Comparison of ENCODE assay signal across 8 cellular contexts in the genomic region with DNA sequence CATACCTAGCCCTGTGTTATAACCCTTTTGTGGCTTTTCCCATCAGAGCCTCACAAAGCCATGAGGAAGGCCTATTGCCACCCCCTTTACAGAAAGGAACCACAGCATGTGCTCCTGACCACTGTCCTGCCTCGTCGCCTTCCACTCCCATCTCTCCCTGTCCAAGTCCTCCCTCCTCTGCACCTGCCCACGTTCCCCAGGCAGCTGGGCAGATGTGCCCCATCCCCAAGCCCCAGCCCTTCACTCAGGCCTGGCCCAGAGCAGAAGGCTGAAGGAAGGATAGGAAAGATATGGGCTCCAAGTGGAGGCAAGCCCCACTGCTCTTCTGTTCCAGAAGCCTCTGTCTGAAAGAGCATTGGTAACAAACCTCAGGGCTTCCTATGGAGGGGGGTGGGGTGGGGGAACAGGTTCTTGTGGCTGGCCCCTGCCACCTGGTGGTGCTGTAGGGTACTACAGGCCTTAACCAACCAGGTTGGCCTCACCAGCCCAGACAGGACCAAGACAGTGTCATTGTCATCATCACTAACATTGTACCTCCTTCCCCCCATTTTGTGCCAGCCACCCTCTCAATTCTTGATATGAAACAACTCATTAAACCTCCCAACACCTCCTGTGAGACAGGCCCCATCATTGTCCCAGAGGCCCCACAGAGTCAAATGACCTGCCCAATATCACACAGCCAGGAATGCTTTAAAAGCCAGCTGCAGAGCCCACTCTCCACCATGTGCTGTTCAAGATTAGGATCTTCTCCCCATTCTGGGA. TPM values are rescaled to one million over a fixed set of nuclear protein-coding genes. Genes with fewer than 3 reads are reported as not detected.
DNase-seq lines count a peak whose midpoint lies in the region; ATAC-seq and TF ChIP-seq lines count a peak whose summit lies in the region.

No MANE protein-coding gene starts in this region.

- DNase-seq in GF-D8 (lab: John Stamatoyannopoulos, UW): peak; percentile 1
- DNase-seq in Panc1 (ENCODE audit: low read depth, low spot score): peak; percentile 30
- DNase-seq in activated T-helper 1 cell treated with Interleukin-2 at 50 U/mL for 16 hours (ENCODE audit: low read depth): peak; percentile 73
- peak; percentile 73 for DNase-seq in fibroblast of gingiva (ENCODE audit: low read depth)
- DNase-seq in stimulated activated naive CD4-positive, alpha-beta T cell treated with Interleukin-2 at 50 U/mL for 16 hours (lab: John Stamatoyannopoulos, UW): peak; percentile 83

- CTCF ChIA-PET in Panc1 (lab: Charles Lee): interaction anchor here (0.7 to 1.3 kb wide), 2 partner anchors 140 to 143 kb away, joined by 3 read pairs; no protein-coding TSS in a partner anchor

- H2AFZ ChIP-seq in neural cell (ENCODE audit: low read depth, low read length): peak overlapping the region; percentile 71

- H3K27ac ChIP-seq in Panc1 (ENCODE audit: low read length) (peak overlapping the region; percentile 39; the same call in 1 of the 2 replicates), neural cell (ENCODE audit: low read length) (peak overlapping the region; percentile 50)

- no peak overlapping the region for H3K4me2 ChIP-seq in neural cell (ENCODE audit: low read length)

- POLR2A ChIA-PET in Panc1 (lab: Charles Lee): no interaction called here

- peak; percentile 88 for TF ChIP-seq CTCF in Panc1 (IDR thresholded peaks at IDR 0.05)
- peak; percentile 98 for TF ChIP-seq CTCF in neural cell (IDR thresholded peaks at IDR 0.05; ENCODE audit: poor library complexity, severe bottlenecking)

- no peaks in the 10 kb centered on the region for H3K9me2 ChIP-seq in neural cell (ENCODE audit: insufficient read depth, low read length)

- no peaks in the 10 kb centered on the region for H4K20me1 ChIP-seq in neural cell (ENCODE audit: insufficient read depth)

- ATAC-seq in HG03342 (IDR thresholded peaks at IDR 0.05; ENCODE audit: unreplicated experiment) (peak; percentile 68), Panc1 (peak; percentile 89), HG02759 (IDR thresholded peaks at IDR 0.05; ENCODE audit: unreplicated experiment) (no peak)

- no peaks in the 10 kb centered on the region for H3F3A ChIP-seq in neural cell (ENCODE audit: insufficient read depth, low read length, poor library complexity, severe bottlenecking)

- in situ Hi-C loops in Panc1 (cut with HindIII; ENCODE audit: low pct_unique_long_range_greater_than_20kb, low sequenced_read_pairs): no loop called here

- TF ChIP-seq RAD21 in neural cell (conservative IDR thresholded peaks at IDR 0.05): peak; percentile 98

- no peaks in the 10 kb centered on the region for H3K36me3 ChIP-seq in Panc1 (ENCODE audit: control insufficient read depth, insufficient read depth, low read length)
- no peaks in the 10 kb centered on the region for H3K36me3 ChIP-seq in neural cell (ENCODE audit: insufficient read depth, low read length)

- BruUV-seq in Panc1 (replicated peaks; lab: Mats Ljungman, UMichigan): no TSS peak

- no peak overlapping the region for H3K4me3 ChIP-seq in Panc1 (ENCODE audit: low read depth in 2 of 2, low read length in 2 of 2)
- H3K4me3 ChIP-seq in neural cell (ENCODE audit: low read length): no peak overlapping the region

- no peaks in the 10 kb centered on the region for H3K79me2 ChIP-seq in neural cell (replicated peaks; ENCODE audit: insufficient read depth, low read length)

- H3K9me3 ChIP-seq in Panc1 (ENCODE audit: control insufficient read depth, insufficient read depth, low read depth, low read length) (no peaks in the 10 kb centered on the region), neural cell (ENCODE audit: low read length) (no peaks in the 10 kb centered on the region)

- H3K9ac ChIP-seq in neural cell (ENCODE audit: low read length): peak overlapping the region; percentile 58

- TF ChIP-seq EP300 in neural cell (conservative IDR thresholded peaks at IDR 0.05; ENCODE audit: poor library complexity, severe bottlenecking): peak; percentile 25

- H3K27me3 ChIP-seq in Panc1 (ENCODE audit: control insufficient read depth, insufficient read depth, low read length): no peaks in the 10 kb centered on the region
- no peaks in the 10 kb centered on the region for H3K27me3 ChIP-seq in neural cell (ENCODE audit: insufficient read depth, low read depth, low read length)

- intact Hi-C loops in Panc1 (cut with micrococcal nuclease; ENCODE audit: unreplicated experiment): loop anchor here (2.0 kb wide), 1 partner anchor 141 kb away; no protein-coding TSS in a partner anchor

- no peaks in the 10 kb centered on the region for H3K4me1 ChIP-seq in Panc1 (ENCODE audit: control insufficient read depth, insufficient read depth, low read length)

TF ChIP-seq in neural cell, 6 proteins besides CTCF, POLR2A, EP300 and RAD21:
- TF ChIP-seq, protein P1, sequence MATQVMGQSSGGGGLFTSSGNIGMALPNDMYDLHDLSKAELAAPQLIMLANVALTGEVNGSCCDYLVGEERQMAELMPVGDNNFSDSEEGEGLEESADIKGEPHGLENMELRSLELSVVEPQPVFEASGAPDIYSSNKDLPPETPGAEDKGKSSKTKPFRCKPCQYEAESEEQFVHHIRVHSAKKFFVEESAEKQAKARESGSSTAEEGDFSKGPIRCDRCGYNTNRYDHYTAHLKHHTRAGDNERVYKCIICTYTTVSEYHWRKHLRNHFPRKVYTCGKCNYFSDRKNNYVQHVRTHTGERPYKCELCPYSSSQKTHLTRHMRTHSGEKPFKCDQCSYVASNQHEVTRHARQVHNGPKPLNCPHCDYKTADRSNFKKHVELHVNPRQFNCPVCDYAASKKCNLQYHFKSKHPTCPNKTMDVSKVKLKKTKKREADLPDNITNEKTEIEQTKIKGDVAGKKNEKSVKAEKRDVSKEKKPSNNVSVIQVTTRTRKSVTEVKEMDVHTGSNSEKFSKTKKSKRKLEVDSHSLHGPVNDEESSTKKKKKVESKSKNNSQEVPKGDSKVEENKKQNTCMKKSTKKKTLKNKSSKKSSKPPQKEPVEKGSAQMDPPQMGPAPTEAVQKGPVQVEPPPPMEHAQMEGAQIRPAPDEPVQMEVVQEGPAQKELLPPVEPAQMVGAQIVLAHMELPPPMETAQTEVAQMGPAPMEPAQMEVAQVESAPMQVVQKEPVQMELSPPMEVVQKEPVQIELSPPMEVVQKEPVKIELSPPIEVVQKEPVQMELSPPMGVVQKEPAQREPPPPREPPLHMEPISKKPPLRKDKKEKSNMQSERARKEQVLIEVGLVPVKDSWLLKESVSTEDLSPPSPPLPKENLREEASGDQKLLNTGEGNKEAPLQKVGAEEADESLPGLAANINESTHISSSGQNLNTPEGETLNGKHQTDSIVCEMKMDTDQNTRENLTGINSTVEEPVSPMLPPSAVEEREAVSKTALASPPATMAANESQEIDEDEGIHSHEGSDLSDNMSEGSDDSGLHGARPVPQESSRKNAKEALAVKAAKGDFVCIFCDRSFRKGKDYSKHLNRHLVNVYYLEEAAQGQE (IDR thresholded peaks at IDR 0.05; ENCODE audit: borderline replicate concordance): peak; percentile 46
- peak; percentile 100 for TF ChIP-seq SMC3 (conservative IDR thresholded peaks at IDR 0.05; ENCODE audit: poor library complexity)
- TF ChIP-seq TAF1 (IDR thresholded peaks at IDR 0.05; ENCODE audit: low read depth): peak; percentile 37
- TF ChIP-seq MXI1 (conservative IDR thresholded peaks at IDR 0.05; ENCODE audit: poor library complexity, severe bottlenecking): no peak
- no peak for TF ChIP-seq POLR2AphosphoS5 (IDR thresholded peaks at IDR 0.05)
- TF ChIP-seq EZH2 (IDR thresholded peaks at IDR 0.05; ENCODE audit: borderline replicate concordance, insufficient read depth, low read length, poor library complexity, severe bottlenecking): no peak

RNA-seq across cellular contexts. Expression of a gene that starts 10.0 kb away (rescaled TPM):
- 25.7 TPM for total RNA-seq in Panc1 (2021; ENCODE audit: unreplicated experiment)
- 17.1 TPM for polyA plus RNA-seq in Panc1 (2012; ENCODE audit: insufficient read length)
- polyA plus RNA-seq in neural cell: 0.96 and 1.3 TPM in 2 replicates
- polyA minus RNA-seq in neural cell: 0.73 and 1.0 TPM in 2 replicates

RNA-seq across cellular contexts. Expression of a gene that starts 53.7 kb away (rescaled TPM):
- total RNA-seq in Panc1 (2021; ENCODE audit: unreplicated experiment): 89.4 TPM
- polyA plus RNA-seq in Panc1 (2012; ENCODE audit: insufficient read length): 80.4 TPM
- polyA plus RNA-seq in neural cell: 66.0 and 66.7 TPM in 2 replicates
- 64.7 and 72.1 TPM in 2 replicates for polyA minus RNA-seq in neural cell

Comparison
In these comparisons a context has a peak if more than half of its experiments do, and no peak if none do; other contexts are left out.
1. DNase-seq: peak in every context shown above with its lines; median percentile 83 in stimulated activated naive CD4-positive, alpha-beta T cell treated with Interleukin-2 at 50 U/mL for 16 hours; 73 in activated T-helper 1 cell treated with Interleukin-2 at 50 U/mL for 16 hours; 73 in fibroblast of gingiva; 30 in Panc1; 1 in GF-D8.